19 cellular contexts compared by ENCODE assay signal in the genomic region with DNA sequence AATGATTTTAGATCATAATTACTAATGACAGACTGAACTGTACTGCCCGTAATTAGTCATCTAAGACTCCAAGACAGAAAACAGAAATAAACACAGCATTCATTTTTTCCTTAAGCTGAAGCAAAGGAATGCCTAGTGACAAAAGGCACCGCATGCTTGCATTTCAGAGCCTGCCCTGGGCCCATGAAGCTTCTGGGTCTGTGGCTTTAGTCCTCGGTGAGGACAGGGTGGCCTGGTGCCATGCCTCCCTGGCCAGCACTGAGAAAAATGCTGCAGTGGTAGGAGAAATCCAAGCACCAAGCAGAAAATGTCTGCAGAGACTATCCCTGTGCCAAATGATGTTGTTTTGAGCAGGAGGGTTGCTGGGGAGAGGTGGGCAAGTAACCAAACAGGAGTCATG.
DNase-seq lines count a peak whose midpoint lies in the region; TF ChIP-seq lines count a peak whose summit lies in the region.
"Had no signal": no experiment of that assay in that cellular context is flagged by ENCODE, and none has a peak within 500 bp of the region (broad histone marks: within the 10 kb centered on the region; RNA-seq: fewer than 3 reads in every experiment).

No MANE protein-coding gene starts in this region.

- H3K4me1 ChIP-seq in muscle layer of colon (ENCODE audit: insufficient read depth, low read length) = peaks cover 21% of the 10 kb centered on the region

- no peaks in the 10 kb centered on the region for H3K9me3 ChIP-seq in muscle layer of colon (ENCODE audit: low read length)
- H3K9me3 ChIP-seq: right atrium auricular region had no signal

- DNase-seq in NCI-H446 (lab: John Stamatoyannopoulos, UW) (peak; percentile 38 to 63), coronary artery (ENCODE audit: low spot score) (no peak), superior temporal gyrus (ENCODE audit: extremely low spot score) (peak; percentile 73), SK-N-DZ (ENCODE audit: low spot score) (no peak), inferior parietal cortex (ENCODE audit: extremely low spot score) (no peak), NCI-H526 treated with DMSO at 0.1 percent for 48 hours (lab: John Stamatoyannopoulos, UW) (no peak)
- no peak for DNase-seq in activated T-cell treated with anti-CD3 and anti-CD28 coated beads, Interleukin-2, amount 50 U/mL, for 48 hours
- DNase-seq: AML-193; central memory CD4-positive, alpha-beta T cell; effector memory CD8-positive, alpha-beta T cell; HFFc6; KBM-7; kidney glomerular epithelial cell; NCI-H1930; NCI-H524 treated with DMSO at 0.1 percent for 48 hours; PC-9 had no signal

- TF ChIP-seq CTCF in coronary artery (IDR thresholded peaks at IDR 0.05) = no peak

- H3K9ac ChIP-seq in muscle layer of colon (ENCODE audit: low read length) = no peak overlapping the region

- H3K4me3 ChIP-seq in coronary artery (peak overlapping the region; percentile 15), muscle layer of colon (ENCODE audit: low read depth in 1 of 2, low read length in 2 of 2) (no peak overlapping the region)
- H3K4me3 ChIP-seq: PC-9, right atrium auricular region, SK-N-MC had no signal

- H3K36me3 ChIP-seq in muscle layer of colon (ENCODE audit: insufficient read depth, low read length) = no peaks in the 10 kb centered on the region
- H3K36me3 ChIP-seq: right atrium auricular region had no signal

- H3K27me3 ChIP-seq in muscle layer of colon (ENCODE audit: control insufficient read depth in 1 of 2, insufficient read depth in 2 of 2, low read length in 2 of 2) = no peaks in the 10 kb centered on the region
- H3K27me3 ChIP-seq: right atrium auricular region had no signal

- H3K27ac ChIP-seq in coronary artery (peak overlapping the region; percentile 32 to 77), muscle layer of colon (ENCODE audit: low read depth, low read length) (peak overlapping the region; percentile 45)
- H3K27ac ChIP-seq: PC-9, right atrium auricular region, SK-N-MC had no signal

Comparison
In these comparisons a context has a peak if more than half of its experiments do, and no peak if none do; other contexts are left out.
1. DNase-seq: peak in NCI-H446 (2 of 2) and superior temporal gyrus (single experiment); none in coronary artery (single experiment), SK-N-DZ (single experiment), inferior parietal cortex (single experiment), NCI-H526 treated with DMSO at 0.1 percent for 48 hours (single experiment) and activated T-cell treated with anti-CD3 and anti-CD28 coated beads, Interleukin-2, amount 50 U/mL, for 48 hours (0 of 2).